ENCODE assay signal across 11 cellular contexts in genomic region chr6:52504778-52505127, GRCh38.
A peak's percentile ranks its signal among the peaks of the same experiment; 100 is the strongest.
DNase-seq lines count a peak whose midpoint lies in the region; ATAC-seq lines count a peak whose summit lies in the region.
"Had no signal": no experiment of that assay in that cellular context is flagged by ENCODE, and none has a peak within 500 bp of the region (broad histone marks: within the 10 kb centered on the region; RNA-seq: fewer than 3 reads in every experiment).

No MANE protein-coding gene starts in this region.

- H3K4ac ChIP-seq in mesendoderm (ENCODE audit: low read depth, low read length), result no peak overlapping the region

- H3K27me3 ChIP-seq in adipocyte (replicated peaks; ENCODE audit: control insufficient read depth, insufficient read depth, low read length) (no peaks in the 10 kb centered on the region), mesendoderm (ENCODE audit: insufficient read depth, low read length, poor library complexity) (no peaks in the 10 kb centered on the region)

- no peak overlapping the region for H4K8ac ChIP-seq in mesendoderm (ENCODE audit: low read depth, low read length)

- H3K27ac ChIP-seq in mesendoderm (ENCODE audit: low read depth, low read length), result no peak overlapping the region

- ATAC-seq in left colon (peak; percentile 7), HG03354 (IDR thresholded peaks at IDR 0.05; ENCODE audit: poor library complexity, severe bottlenecking, unreplicated experiment) (no peak)
- ATAC-seq in stimulated activated memory B cell treated with anti-CD40 and anti-IgM and Interleukin-4, amounts not matched to agents 10 μg/mL and 1 μg/mL and 100 μg/mL, for 72 hours, result no peak

- H3K4me3 ChIP-seq in adipocyte (ENCODE audit: low read length) (no peak overlapping the region), mesendoderm (ENCODE audit: low read length) (no peak overlapping the region)

- no peak overlapping the region for H2AK5ac ChIP-seq in mesendoderm (ENCODE audit: low read length)

- H3K9ac ChIP-seq in adipocyte (ENCODE audit: low read length) (peak overlapping the region; percentile 40), mesendoderm (ENCODE audit: low read length) (no peak overlapping the region)

- no peak overlapping the region for H3K56ac ChIP-seq in mesendoderm (ENCODE audit: low read length)

- no peaks in the 10 kb centered on the region for H3K9me3 Mint-ChIP-seq in stimulated activated memory B cell treated with anti-CD40 and anti-IgM and Interleukin-4, amounts not matched to agents 10 μg/mL and 1 μg/mL and 100 μg/mL, for 72 hours
- H3K9me3 Mint-ChIP-seq: activated B cell treated with CpG ODN at 0.5 μM for 24 hours, immature natural killer cell had no signal

- intact Hi-C loops in left colon (cut with DNase I, micrococcal nuclease), result loop anchor here in 1 of 2 donors (5.0 kb wide), 1 partner anchor 73 kb away; the partner anchor contains the start of gene TRAM2

- H3K36me3 ChIP-seq in adipocyte (ENCODE audit: control insufficient read depth, insufficient read depth, low read length, severe bottlenecking) (peaks cover 81% of the 10 kb centered on the region), mesendoderm (ENCODE audit: control insufficient read depth, insufficient read depth, low read length) (peaks cover 4% of the 10 kb centered on the region)

- no peak overlapping the region for H3K4me3 Mint-ChIP-seq in stimulated activated memory B cell treated with anti-CD40 and anti-IgM and Interleukin-4, amounts not matched to agents 10 μg/mL and 1 μg/mL and 100 μg/mL, for 72 hours
- H3K4me3 Mint-ChIP-seq: activated B cell treated with CpG ODN at 0.5 μM for 24 hours had no signal

- no peak overlapping the region for H3K23ac ChIP-seq in mesendoderm (ENCODE audit: low read length)

- WGBS in mesendoderm (ENCODE audit: extremely low coverage, insufficient coverage, low lambda C conversion rate), result no CpG with 5 or more reads among the region's 10 CpGs

- DNase-seq in HCEC 1CT, result peak; percentile 0
- no peak for DNase-seq in adipocyte (ENCODE audit: low read depth)
- DNase-seq in left colon, result peak in 1 of 2 donors; percentile 47
- no peak for DNase-seq in hypothalamus (lab: John Stamatoyannopoulos, UW)
- DNase-seq in mesendoderm, result no peak
- no peak for DNase-seq in HK-2 (ENCODE audit: unreplicated experiment)
- DNase-seq: activated B cell treated with CpG ODN at 0.5 μM for 24 hours; activated effector memory CD4-positive, alpha-beta T cell treated with anti-CD3 and anti-CD28 coated beads, Interleukin-2, amount 50 U/mL, for 16 hours had no signal

- no peaks in the 10 kb centered on the region for H3K27me3 Mint-ChIP-seq in stimulated activated memory B cell treated with anti-CD40 and anti-IgM and Interleukin-4, amounts not matched to agents 10 μg/mL and 1 μg/mL and 100 μg/mL, for 72 hours
- H3K27me3 Mint-ChIP-seq: activated B cell treated with CpG ODN at 0.5 μM for 24 hours had no signal

- H3K18ac ChIP-seq in mesendoderm (ENCODE audit: low read length), result no peak overlapping the region

- H2BK120ac ChIP-seq in mesendoderm (ENCODE audit: low read depth, low read length), result no peak overlapping the region

- H2BK15ac ChIP-seq in mesendoderm (replicated peaks; ENCODE audit: low read depth), result no peak overlapping the region

- no peaks in the 10 kb centered on the region for H3K79me1 ChIP-seq in mesendoderm (ENCODE audit: low read length)

- no peak overlapping the region for H4K5ac ChIP-seq in mesendoderm (ENCODE audit: low read length)

- H3K9me3 ChIP-seq in adipocyte (ENCODE audit: control insufficient read depth, low read length), result no peaks in the 10 kb centered on the region

- peaks cover 44% of the 10 kb centered on the region for H3K36me3 Mint-ChIP-seq in stimulated activated memory B cell treated with anti-CD40 and anti-IgM and Interleukin-4, amounts not matched to agents 10 μg/mL and 1 μg/mL and 100 μg/mL, for 72 hours

- H3K4me2 ChIP-seq in mesendoderm (ENCODE audit: low read length), result no peak overlapping the region

- H3K4me1 ChIP-seq in adipocyte (ENCODE audit: control insufficient read depth, insufficient read depth, low read length), result peaks cover 52% of the 10 kb centered on the region
- no peaks in the 10 kb centered on the region for H3K4me1 ChIP-seq in mesendoderm (ENCODE audit: control insufficient read depth, low read depth, low read length)

- no peak overlapping the region for H2BK5ac ChIP-seq in mesendoderm (ENCODE audit: low read length)

- peaks cover 9% of the 10 kb centered on the region for H3K4me1 Mint-ChIP-seq in stimulated activated memory B cell treated with anti-CD40 and anti-IgM and Interleukin-4, amounts not matched to agents 10 μg/mL and 1 μg/mL and 100 μg/mL, for 72 hours

- H3K79me2 ChIP-seq in mesendoderm (ENCODE audit: control insufficient read depth, insufficient read depth, low read length), result no peaks in the 10 kb centered on the region

- H3K27ac Mint-ChIP-seq in stimulated activated memory B cell treated with anti-CD40 and anti-IgM and Interleukin-4, amounts not matched to agents 10 μg/mL and 1 μg/mL and 100 μg/mL, for 72 hours, result peak overlapping the region; percentile 62
- H3K27ac Mint-ChIP-seq: activated B cell treated with CpG ODN at 0.5 μM for 24 hours had no signal
